ENCODE assay signal across 1 cellular context in the genomic region with DNA sequence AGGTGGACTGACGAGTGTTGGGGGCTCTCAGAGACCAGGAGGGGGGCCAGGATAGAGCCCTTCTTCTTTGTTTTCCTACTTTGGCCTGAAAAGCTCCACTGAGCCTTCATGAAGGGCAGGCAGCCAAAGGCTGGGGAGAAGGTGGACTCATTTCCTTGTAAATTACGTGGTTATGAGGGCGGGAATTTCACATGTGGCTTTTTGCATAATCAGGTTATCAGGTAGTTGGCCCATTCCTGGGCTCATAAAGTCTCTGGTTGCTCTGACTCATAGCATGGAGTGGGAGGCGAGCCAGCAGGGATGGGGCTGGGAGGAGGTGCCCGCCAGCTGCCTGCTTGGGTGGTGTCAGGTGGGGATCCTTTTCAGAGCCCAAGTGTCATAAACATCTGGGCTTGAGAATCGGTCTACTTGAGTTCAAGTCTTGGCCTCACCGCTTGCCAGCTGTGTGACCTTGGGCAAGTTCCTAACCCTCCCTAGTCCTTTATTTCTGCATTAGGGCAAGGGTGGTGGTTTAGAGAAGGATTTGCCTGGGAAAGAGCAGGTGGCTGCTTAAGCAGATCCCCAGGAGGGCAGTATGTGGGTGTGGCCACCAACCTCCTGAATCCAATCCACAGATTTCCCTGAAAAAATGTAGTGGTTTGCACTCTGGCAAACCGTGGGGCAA.
A peak's percentile ranks its signal among the peaks of the same experiment; 100 is the strongest.
TF ChIP-seq lines count a peak whose summit lies in the region.

No MANE protein-coding gene starts in this region.

TF ChIP-seq in HEK293, 187 proteins besides CTCF, POLR2A, EP300 and RAD21 (continued from another document):
- TF ChIP-seq GLI2 (tag by site-specific recombination; IDR thresholded peaks at IDR 0.05; ENCODE audit: borderline replicate concordance, low read depth): peak; percentile 14; the same call in 1 of the 2 replicates
